8 cellular contexts compared by ENCODE assay signal in genomic region chr3:104291878-104292277, GRCh38.
DNase-seq lines count a peak whose midpoint lies in the region; ATAC-seq and TF ChIP-seq lines count a peak whose summit lies in the region.

No MANE protein-coding gene starts in this region.

- DNase-seq in WTC11 (ENCODE audit: low spot score) (no peak), AG08395 (ENCODE audit: low spot score) (no peak), G401 (ENCODE audit: low spot score) (no peak), OCI-M2 (lab: John Stamatoyannopoulos, UW; ENCODE audit: unreplicated experiment) (no peak)
- DNase-seq in stimulated activated CD4-positive, alpha-beta T cell treated with anti-CD3 and anti-CD28 coated beads, Interleukin-15, amount 100 ng/mL, for 24 hours, result no peak

- H3K27ac Mint-ChIP-seq in WTC11 (no peak overlapping the region), nephron (peak overlapping the region; percentile 10 to 51 (median 38))

- in situ Hi-C loops in G401 (cut with HindIII; ENCODE audit: low sequenced_read_pairs), result no loop called here

- H3K27me3 Mint-ChIP-seq in WTC11 (ENCODE audit: low read depth) (no peaks in the 10 kb centered on the region), nephron (ENCODE audit: low read depth) (no peaks in the 10 kb centered on the region)

- H3K4me1 Mint-ChIP-seq in WTC11 (peaks cover 16% of the 10 kb centered on the region), nephron (peaks cover 4% of the 10 kb centered on the region)

- H3K36me3 Mint-ChIP-seq in WTC11, result peaks cover 21% of the 10 kb centered on the region
- no peaks in the 10 kb centered on the region for H3K36me3 Mint-ChIP-seq in nephron (ENCODE audit: low read depth)

- CTCF ChIA-PET in WTC11 (lab: Charles Lee), result interaction anchor here (1.3 kb wide), 1 partner anchor 169 kb away, joined by 3 read pairs; no protein-coding TSS in a partner anchor

- ATAC-seq in GM18907 (IDR thresholded peaks at IDR 0.05; ENCODE audit: unreplicated experiment), result peak; percentile 34
- ATAC-seq in HG02943 (IDR thresholded peaks at IDR 0.05; ENCODE audit: low read depth, unreplicated experiment), result peak; percentile 23
- peak; percentile 34; the same call in 1 of the 2 replicates for ATAC-seq in WTC11

- POLR2A ChIA-PET in WTC11 (lab: Charles Lee), result no interaction called here

- TF ChIP-seq CTCF in WTC11 (IDR thresholded peaks at IDR 0.05) (no peak), nephron (IDR thresholded peaks at IDR 0.05; ENCODE audit: unreplicated experiment in 3 of 3) (no peak)

- no peak overlapping the region for H3K4me3 Mint-ChIP-seq in WTC11
- H3K4me3 Mint-ChIP-seq in nephron, result no peak overlapping the region

- H3K9me3 Mint-ChIP-seq in WTC11 (peaks cover 20% of the 10 kb centered on the region), nephron (peaks cover 5% of the 10 kb centered on the region)

TF ChIP-seq in WTC11, 78 proteins besides CTCF, POLR2A, EP300 and RAD21:
- TF ChIP-seq RELA (CRISPR knock-in tag; IDR thresholded peaks at IDR 0.05; ENCODE audit: borderline replicate concordance) (no peak), ZBTB21 (CRISPR knock-in tag; IDR thresholded peaks at IDR 0.05; ENCODE audit: borderline replicate concordance) (no peak), ZNF396 (CRISPR knock-in tag; IDR thresholded peaks at IDR 0.05; ENCODE audit: borderline replicate concordance) (no peak), ESRRA (CRISPR knock-in tag; IDR thresholded peaks at IDR 0.05; ENCODE audit: borderline replicate concordance) (no peak), ZNF263 (CRISPR knock-in tag; IDR thresholded peaks at IDR 0.05; ENCODE audit: low read depth) (no peak), IRF2 (CRISPR knock-in tag; IDR thresholded peaks at IDR 0.05; ENCODE audit: borderline replicate concordance, low read depth) (no peak), PRDM15 (CRISPR knock-in tag; IDR thresholded peaks at IDR 0.05) (no peak), ERG (CRISPR knock-in tag; IDR thresholded peaks at IDR 0.05) (no peak), ATF6 (CRISPR knock-in tag; IDR thresholded peaks at IDR 0.05) (no peak), SMAD3 (CRISPR knock-in tag; IDR thresholded peaks at IDR 0.05; ENCODE audit: borderline replicate concordance) (no peak), ZNF671 (CRISPR knock-in tag; IDR thresholded peaks at IDR 0.05) (no peak), TEAD1 (CRISPR knock-in tag; IDR thresholded peaks at IDR 0.05) (no peak), ZNF281 (CRISPR knock-in tag; IDR thresholded peaks at IDR 0.05) (no peak), ATF3 (CRISPR knock-in tag; conservative IDR thresholded peaks at IDR 0.05) (no peak), SP1 (CRISPR knock-in tag; conservative IDR thresholded peaks at IDR 0.05) (no peak), TP53 (CRISPR knock-in tag; IDR thresholded peaks at IDR 0.05) (no peak), E2F5 (CRISPR knock-in tag; IDR thresholded peaks at IDR 0.05) (no peak)
